ENCODE assay signal across 8 cellular contexts in genomic region chr1:143884932-143885574, GRCh38.
DNase-seq lines count a peak whose midpoint lies in the region; ATAC-seq lines count a peak whose summit lies in the region.
"Not testable (repeated sequence)": the region's sequence is repeated elsewhere in the genome, so short reads cannot be mapped to it uniquely, and the experiment has no call there.

No MANE protein-coding gene starts in this region.

- not testable (repeated sequence) for H3K27me3 ChIP-seq in HUES64 (ENCODE audit: insufficient read depth, low read length)

- not testable (repeated sequence) for H3K4me1 ChIP-seq in HUES64 (ENCODE audit: insufficient read depth, low read length)

- peak; percentile 92 for ATAC-seq in Right ventricle myocardium inferior

- not testable (repeated sequence) for H3K9ac ChIP-seq in HUES64 (ENCODE audit: low read depth, low read length)

- H3K27ac Mint-ChIP-seq in T-helper 2 cell treated with Interferon-gamma antibody and Interleukin-4, amounts not matched to agents 5 μg/mL and 100 μg/mL, for 36 hours; activated naive CD8-positive, alpha-beta T cell treated with anti-CD3 and anti-CD28 coated beads for 36 hours: not testable (repeated sequence)

- H3K4me3 ChIP-seq in HUES64 (ENCODE audit: low read length): peak overlapping the region; percentile 34

- DNase-seq in GM04504 (ENCODE audit: low read depth) (peak; percentile 1), GOT3 (lab: John Stamatoyannopoulos, UW) (peak; percentile 29), Right ventricle myocardium inferior (ENCODE audit: missing footprints) (peak; percentile 88), posterior cingulate gyrus (peak; percentile 34 to 96 (median 67)), superior temporal gyrus (ENCODE audit: extremely low spot score) (peak; percentile 11)
- DNase-seq in T-helper 2 cell treated with Interferon-gamma antibody and Interleukin-4, amounts not matched to agents 5 μg/mL and 100 μg/mL, for 36 hours (ENCODE audit: low spot score): peak; percentile 64
- DNase-seq in activated naive CD8-positive, alpha-beta T cell treated with anti-CD3 and anti-CD28 coated beads for 36 hours: peak; percentile 70

- WGBS in HUES64: under 1% methylated on average over 14 of the region's 53 CpGs

- H3K36me3 Mint-ChIP-seq in T-helper 2 cell treated with Interferon-gamma antibody and Interleukin-4, amounts not matched to agents 5 μg/mL and 100 μg/mL, for 36 hours (ENCODE audit: low read depth); activated naive CD8-positive, alpha-beta T cell treated with anti-CD3 and anti-CD28 coated beads for 36 hours: not testable (repeated sequence)

- not testable (repeated sequence) for H3K27ac ChIP-seq in HUES64 (ENCODE audit: low read depth, low read length)

- H3K4me3 Mint-ChIP-seq in T-helper 2 cell treated with Interferon-gamma antibody and Interleukin-4, amounts not matched to agents 5 μg/mL and 100 μg/mL, for 36 hours; activated naive CD8-positive, alpha-beta T cell treated with anti-CD3 and anti-CD28 coated beads for 36 hours: not testable (repeated sequence)

- intact Hi-C loops in Right ventricle myocardium inferior (cut with DNase I); posterior cingulate gyrus (cut with DNase I): not testable (repeated sequence)

- H3K4me1 Mint-ChIP-seq in T-helper 2 cell treated with Interferon-gamma antibody and Interleukin-4, amounts not matched to agents 5 μg/mL and 100 μg/mL, for 36 hours (ENCODE audit: low read depth); activated naive CD8-positive, alpha-beta T cell treated with anti-CD3 and anti-CD28 coated beads for 36 hours: not testable (repeated sequence)

- H3K9me3 ChIP-seq in HUES64 (ENCODE audit: insufficient read depth, low read depth, low read length): not testable (repeated sequence)

- not testable (repeated sequence) for H3K27me3 Mint-ChIP-seq in T-helper 2 cell treated with Interferon-gamma antibody and Interleukin-4, amounts not matched to agents 5 μg/mL and 100 μg/mL, for 36 hours (ENCODE audit: low read depth); activated naive CD8-positive, alpha-beta T cell treated with anti-CD3 and anti-CD28 coated beads for 36 hours

- H3K9me3 Mint-ChIP-seq in T-helper 2 cell treated with Interferon-gamma antibody and Interleukin-4, amounts not matched to agents 5 μg/mL and 100 μg/mL, for 36 hours; activated naive CD8-positive, alpha-beta T cell treated with anti-CD3 and anti-CD28 coated beads for 36 hours: not testable (repeated sequence)

- not testable (repeated sequence) for H3K36me3 ChIP-seq in HUES64 (ENCODE audit: insufficient read depth, low read length)

Comparison
In these comparisons a context has a peak if more than half of its experiments do, and no peak if none do; other contexts are left out.
1. DNase-seq: peak in every context shown above with its lines; median percentile 88 in Right ventricle myocardium inferior; 70 in activated naive CD8-positive, alpha-beta T cell treated with anti-CD3 and anti-CD28 coated beads for 36 hours; 67 in posterior cingulate gyrus; 64 in T-helper 2 cell treated with Interferon-gamma antibody and Interleukin-4, amounts not matched to agents 5 μg/mL and 100 μg/mL, for 36 hours; 29 in GOT3; 11 in superior temporal gyrus; 1 in GM04504.